In the genomic region with DNA sequence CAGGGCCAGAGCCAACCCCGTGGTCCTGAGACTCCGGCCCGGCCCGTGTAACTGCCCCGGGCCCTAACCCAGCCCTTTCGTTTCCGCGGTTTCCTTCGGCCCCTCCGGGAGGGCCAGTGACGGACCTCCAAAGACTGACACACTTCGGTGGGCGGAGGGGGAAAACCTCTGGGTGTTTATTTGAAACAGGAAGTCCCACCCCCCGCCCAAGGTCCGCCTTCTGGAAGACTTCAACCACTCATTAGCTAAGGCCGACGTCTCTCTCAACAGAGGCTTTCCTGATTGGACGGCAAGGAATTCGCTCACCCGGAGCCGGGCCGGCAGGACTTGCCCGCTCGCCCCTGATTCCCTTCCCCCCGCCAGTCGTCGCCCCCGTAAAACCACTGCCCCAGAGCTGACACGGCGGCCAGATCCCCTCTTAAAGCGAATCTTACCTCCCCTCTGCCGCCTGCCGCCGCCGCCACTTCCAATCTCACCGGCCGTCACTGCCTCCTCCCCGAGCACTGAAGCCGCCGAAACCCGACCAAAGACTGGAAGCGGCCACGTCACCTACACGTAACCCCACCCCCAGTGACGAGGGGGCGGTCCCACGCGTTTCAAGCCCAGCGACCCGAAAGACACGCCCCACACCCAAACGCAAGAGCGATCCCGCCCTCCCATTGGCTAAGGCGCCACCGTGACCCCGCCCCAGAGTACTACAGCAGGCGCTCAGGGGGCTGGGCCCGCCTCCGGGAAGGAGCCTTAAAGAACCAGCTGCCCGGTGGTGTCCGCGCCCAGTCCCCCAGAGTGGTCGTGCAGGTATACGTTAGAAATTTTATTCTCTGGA, we compare ENCODE assay signal across 8 cellular contexts. TPM values are rescaled to one million over a fixed set of nuclear protein-coding genes. Genes with fewer than 3 reads are reported as not detected.
A peak's percentile ranks its signal among the peaks of the same experiment; 100 is the strongest.
DNase-seq lines count a peak whose midpoint lies in the region; ATAC-seq and TF ChIP-seq lines count a peak whose summit lies in the region.

A gene with protein sequence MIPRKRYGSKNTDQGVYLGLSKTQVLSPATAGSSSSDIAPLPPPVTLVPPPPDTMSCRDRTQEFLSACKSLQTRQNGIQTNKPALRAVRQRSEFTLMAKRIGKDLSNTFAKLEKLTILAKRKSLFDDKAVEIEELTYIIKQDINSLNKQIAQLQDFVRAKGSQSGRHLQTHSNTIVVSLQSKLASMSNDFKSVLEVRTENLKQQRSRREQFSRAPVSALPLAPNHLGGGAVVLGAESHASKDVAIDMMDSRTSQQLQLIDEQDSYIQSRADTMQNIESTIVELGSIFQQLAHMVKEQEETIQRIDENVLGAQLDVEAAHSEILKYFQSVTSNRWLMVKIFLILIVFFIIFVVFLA (minus strand): TSS at position 532 of the 826 bp plus-strand sequence. CDS start 808 bp downstream, outside the sequence.

- H3K9me3 Mint-ChIP-seq in WTC11 = no peaks in the 10 kb centered on the region

- WGBS in smooth muscle cell (ENCODE audit: low lambda C conversion rate) = 2% methylated on average over 63 of the region's 65 CpGs

- H3K9ac ChIP-seq in smooth muscle cell (ENCODE audit: low read depth) = peak within 1 kb of the TSS; percentile 99

- POLR2A ChIA-PET in AG04450 (lab: Yijun Ruan, JAX) (interaction anchor here (0.6 to 2.8 kb wide), 27 partner anchors 9 to 1143 kb away, joined by 3 to 85 read pairs (median 7); a partner anchor contains a TSS), WTC11 (lab: Charles Lee) (interaction anchor here (0.5 to 2.4 kb wide), 36 partner anchors 9 to 1719 kb away, joined by 3 to 35 read pairs (median 4); a partner anchor contains a TSS)

- peaks cover 5% of the 10 kb centered on the region for H3K36me3 ChIP-seq in smooth muscle cell (ENCODE audit: low read depth)

- no peaks in the 10 kb centered on the region for H3F3A ChIP-seq in smooth muscle cell (ENCODE audit: low read depth)

- no peaks in the 10 kb centered on the region; the same call in 1 of the 2 replicates for H3K9me3 ChIP-seq in AG04450 (ENCODE audit: control insufficient read depth, insufficient read depth, low read length)
- no peaks in the 10 kb centered on the region for H3K9me3 ChIP-seq in smooth muscle cell (replicated peaks; ENCODE audit: low read depth)

- peak within 1 kb of the TSS; percentile 99 for H3K4me2 ChIP-seq in smooth muscle cell

- peak within 1 kb of the TSS; percentile 100 for H3K4me3 Mint-ChIP-seq in WTC11

- H3K4me3 ChIP-seq in AG04450 (ENCODE audit: low read depth, low read length) (peak within 1 kb of the TSS; percentile 85), cardiac fibroblast (replicated peaks in 1 of 2; ENCODE audit: low read depth in 2 of 2, low read length in 2 of 2) (peak within 1 kb of the TSS; percentile 85 to 90), smooth muscle cell (peak within 1 kb of the TSS; percentile 100)

- TF ChIP-seq CTCF in AG04450 (IDR thresholded peaks at IDR 0.05; ENCODE audit: low read depth, low read length) (no peak), WTC11 (IDR thresholded peaks at IDR 0.05) (no peak), cardiac fibroblast (IDR thresholded peaks at IDR 0.05; ENCODE audit: low read depth, low read length) (no peak), smooth muscle cell (IDR thresholded peaks at IDR 0.05; ENCODE audit: borderline replicate concordance, insufficient read depth, poor library complexity, severe bottlenecking) (no peak)

- peaks cover 16% of the 10 kb centered on the region for H3K4me1 Mint-ChIP-seq in WTC11

- H3K27ac Mint-ChIP-seq in WTC11 = peak within 1 kb of the TSS; percentile 100

- H3K27ac ChIP-seq in AG04450 (ENCODE audit: low read depth, low read length) (peak within 1 kb of the TSS; percentile 99), smooth muscle cell (ENCODE audit: low read depth) (peak within 1 kb of the TSS; percentile 98)

- H3K27me3 ChIP-seq in AG04450 (ENCODE audit: control insufficient read depth, insufficient read depth, low read length) (no peaks in the 10 kb centered on the region), smooth muscle cell (ENCODE audit: low read depth) (no peaks in the 10 kb centered on the region)

- CTCF ChIA-PET in AG04450 (lab: Charles Lee) = interaction anchor here (0.5 to 2.5 kb wide), 5 partner anchors 43 to 725 kb away, joined by 3 to 11 read pairs (median 5); no protein-coding TSS in a partner anchor
- CTCF ChIA-PET in WTC11 (lab: Charles Lee) = interaction anchor here (0.6 to 2.4 kb wide), 21 partner anchors 9 to 850 kb away, joined by 3 to 22 read pairs (median 4); a partner anchor contains a TSS

- H2AFZ ChIP-seq in smooth muscle cell (ENCODE audit: low read depth) = no peak within 1 kb of the TSS

- peaks cover 48% of the 10 kb centered on the region for H4K20me1 ChIP-seq in smooth muscle cell (ENCODE audit: low read depth)

- peaks cover 72% of the 10 kb centered on the region for H3K79me2 ChIP-seq in smooth muscle cell (ENCODE audit: low read depth)

- H3K4me1 ChIP-seq in smooth muscle cell (ENCODE audit: low read depth) = peaks cover 8% of the 10 kb centered on the region

- DNase-seq in AG04450 (ENCODE audit: low read depth, low spot score) (peak; percentile 97), NCI-H226 (peak; percentile 94), WTC11 (ENCODE audit: low spot score) (peak; percentile 100), cardiac fibroblast (ENCODE audit: low read depth in 2 of 2) (peak; percentile 99), iPS-NIHi11 (ENCODE audit: low spot score) (peak; percentile 96), smooth muscle cell (lab: John Stamatoyannopoulos, UW; ENCODE audit: unreplicated experiment) (peak; percentile 98)

- ATAC-seq in GM18909 (IDR thresholded peaks at IDR 0.05; ENCODE audit: poor library complexity, unreplicated experiment) (peak; percentile 86), HG03175 (IDR thresholded peaks at IDR 0.05; ENCODE audit: unreplicated experiment) (peak; percentile 86), WTC11 (peak; percentile 91)

- no peaks in the 10 kb centered on the region for H3K27me3 Mint-ChIP-seq in WTC11 (ENCODE audit: low read depth)

- peaks cover 40% of the 10 kb centered on the region for H3K36me3 Mint-ChIP-seq in WTC11

TF ChIP-seq in WTC11, 78 proteins besides CTCF, POLR2A, EP300 and RAD21 (continues in another document):
- TF ChIP-seq ZNF317 (CRISPR knock-in tag; IDR thresholded peaks at IDR 0.05; ENCODE audit: borderline replicate concordance, low read depth) (peak; percentile 15; the same call in 1 of the 2 replicates), SMAD4 (CRISPR knock-in tag; IDR thresholded peaks at IDR 0.05) (no peak), RELA (CRISPR knock-in tag; IDR thresholded peaks at IDR 0.05; ENCODE audit: borderline replicate concordance) (no peak), FOXP1 (CRISPR knock-in tag; IDR thresholded peaks at IDR 0.05; ENCODE audit: borderline replicate concordance) (no peak), MYBL2 (CRISPR knock-in tag; IDR thresholded peaks at IDR 0.05) (peak; percentile 57; the same call in 1 of the 2 replicates), NFE2L1 (CRISPR knock-in tag; IDR thresholded peaks at IDR 0.05) (no peak), SP1 (CRISPR knock-in tag; conservative IDR thresholded peaks at IDR 0.05) (peak; percentile 77), HMGA2 (CRISPR knock-in tag; IDR thresholded peaks at IDR 0.05) (no peak)
- TF ChIP-seq, protein P1, sequence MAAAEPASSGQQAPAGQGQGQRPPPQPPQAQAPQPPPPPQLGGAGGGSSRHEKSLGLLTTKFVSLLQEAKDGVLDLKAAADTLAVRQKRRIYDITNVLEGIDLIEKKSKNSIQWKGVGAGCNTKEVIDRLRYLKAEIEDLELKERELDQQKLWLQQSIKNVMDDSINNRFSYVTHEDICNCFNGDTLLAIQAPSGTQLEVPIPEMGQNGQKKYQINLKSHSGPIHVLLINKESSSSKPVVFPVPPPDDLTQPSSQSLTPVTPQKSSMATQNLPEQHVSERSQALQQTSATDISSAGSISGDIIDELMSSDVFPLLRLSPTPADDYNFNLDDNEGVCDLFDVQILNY (CRISPR knock-in tag; IDR thresholded peaks at IDR 0.05) = peak; percentile 67
- TF ChIP-seq, protein P2, sequence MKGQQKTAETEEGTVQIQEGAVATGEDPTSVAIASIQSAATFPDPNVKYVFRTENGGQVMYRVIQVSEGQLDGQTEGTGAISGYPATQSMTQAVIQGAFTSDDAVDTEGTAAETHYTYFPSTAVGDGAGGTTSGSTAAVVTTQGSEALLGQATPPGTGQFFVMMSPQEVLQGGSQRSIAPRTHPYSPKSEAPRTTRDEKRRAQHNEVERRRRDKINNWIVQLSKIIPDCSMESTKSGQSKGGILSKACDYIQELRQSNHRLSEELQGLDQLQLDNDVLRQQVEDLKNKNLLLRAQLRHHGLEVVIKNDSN (CRISPR knock-in tag; IDR thresholded peaks at IDR 0.05) = peak; percentile 81; the same call in 1 of the 2 replicates
- TF ChIP-seq, protein P3, sequence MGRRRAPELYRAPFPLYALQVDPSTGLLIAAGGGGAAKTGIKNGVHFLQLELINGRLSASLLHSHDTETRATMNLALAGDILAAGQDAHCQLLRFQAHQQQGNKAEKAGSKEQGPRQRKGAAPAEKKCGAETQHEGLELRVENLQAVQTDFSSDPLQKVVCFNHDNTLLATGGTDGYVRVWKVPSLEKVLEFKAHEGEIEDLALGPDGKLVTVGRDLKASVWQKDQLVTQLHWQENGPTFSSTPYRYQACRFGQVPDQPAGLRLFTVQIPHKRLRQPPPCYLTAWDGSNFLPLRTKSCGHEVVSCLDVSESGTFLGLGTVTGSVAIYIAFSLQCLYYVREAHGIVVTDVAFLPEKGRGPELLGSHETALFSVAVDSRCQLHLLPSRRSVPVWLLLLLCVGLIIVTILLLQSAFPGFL (CRISPR knock-in tag; IDR thresholded peaks at IDR 0.05; ENCODE audit: borderline replicate concordance) = no peak

RNA-seq across cellular contexts. Expression of the gene that starts here (rescaled TPM):
- polyA plus RNA-seq in AG04450 (2011; rRNA removed) (51.7 and 52.1 TPM in 2 replicates), smooth muscle cell (67.9 and 69.0 TPM in 2 replicates)
- polyA minus RNA-seq in AG04450 (2011; rRNA and poly(A)+ RNA removed) = 62.7 and 72.0 TPM in 2 replicates
- total RNA-seq in WTC11 (2021) (27.2 to 30.2 TPM (median 28.0 TPM) in 3 replicates), smooth muscle cell (44.6 and 52.6 TPM in 2 replicates)

Comparison
In these comparisons a context has a peak if more than half of its experiments do, and no peak if none do; other contexts are left out.
1. Peak in every context shown above with its lines: DNase-seq, ATAC-seq, H3K4me3 ChIP-seq and H3K27ac ChIP-seq.